8 cellular contexts compared by ENCODE assay signal in the genomic region with DNA sequence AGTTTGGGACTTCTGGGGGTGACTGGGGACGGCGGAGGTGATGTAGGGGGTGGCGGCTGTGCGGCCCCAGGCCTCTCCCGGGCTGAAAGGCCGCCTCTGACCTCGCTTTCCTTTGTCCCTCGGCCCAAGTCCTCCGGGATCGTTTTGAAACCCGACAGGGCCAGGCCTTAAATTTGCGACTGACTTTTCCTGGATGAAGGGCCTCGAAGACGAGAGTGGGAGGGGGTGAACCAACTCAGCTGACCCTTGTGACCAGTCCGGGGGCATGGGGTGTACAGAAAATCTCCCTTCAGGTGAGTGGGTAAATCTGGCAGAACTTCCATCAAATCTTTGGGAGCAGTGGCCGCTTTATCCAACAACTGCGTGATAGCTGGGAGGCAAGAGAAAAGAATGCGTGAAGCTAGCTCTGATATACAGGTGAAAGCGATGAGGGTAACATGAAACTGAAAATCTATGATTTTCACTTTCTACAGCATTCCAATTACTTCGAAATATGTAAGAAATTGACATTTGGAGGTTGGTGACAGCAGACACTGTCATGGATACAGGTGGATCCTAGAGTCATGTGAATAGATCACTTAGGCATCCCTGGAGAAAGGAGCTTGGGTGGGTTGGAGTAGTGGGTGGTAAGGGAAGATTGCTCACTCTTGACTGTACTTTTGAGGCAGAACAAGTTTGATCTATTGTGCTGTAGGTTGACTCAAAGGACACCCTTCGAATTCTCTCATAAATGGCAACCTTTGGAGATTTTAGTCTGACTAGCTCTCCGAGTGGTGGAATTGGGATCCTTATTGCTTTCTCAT. TPM values are rescaled to one million over a fixed set of nuclear protein-coding genes. Genes with fewer than 3 reads are reported as not detected.
DNase-seq lines count a peak whose midpoint lies in the region; ATAC-seq and TF ChIP-seq lines count a peak whose summit lies in the region.

No MANE protein-coding gene starts in this region.

- peak overlapping the region; percentile 43 for H3K27ac ChIP-seq in PC-3 (ENCODE audit: low read length)
- peak overlapping the region; percentile 92 for H3K27ac ChIP-seq in endodermal cell (ENCODE audit: low read depth, low read length)

- no peaks in the 10 kb centered on the region for H3K9me3 ChIP-seq in PC-3 (ENCODE audit: low read length)
- H3K9me3 ChIP-seq in endodermal cell (ENCODE audit: control insufficient read depth, low read length): no peaks in the 10 kb centered on the region
- peaks cover 5% of the 10 kb centered on the region for H3K9me3 ChIP-seq in neuron (ENCODE audit: low read length)

- POLR2A ChIA-PET in PC-3 (lab: Charles Lee; ENCODE audit: unreplicated experiment): interaction anchor here (0.5 kb wide), 1 partner anchor 49 kb away, joined by 5 read pairs; a partner anchor contains a TSS

- peak overlapping the region; percentile 84 for H3K4me3 ChIP-seq in PC-3 (ENCODE audit: low read length)
- H3K4me3 ChIP-seq in endodermal cell (ENCODE audit: low read length): peak overlapping the region; percentile 84
- peak overlapping the region; percentile 97 for H3K4me3 ChIP-seq in neuron (ENCODE audit: low read length)

- peak overlapping the region; percentile 82 for H3K4me3 Mint-ChIP-seq in endodermal cell

- H3K27me3 ChIP-seq in PC-3 (ENCODE audit: low read length) (no peaks in the 10 kb centered on the region), endodermal cell (ENCODE audit: control insufficient read depth, insufficient read depth, low read length, poor library complexity, severe bottlenecking) (no peaks in the 10 kb centered on the region), neuron (ENCODE audit: insufficient read depth, low read length) (no peaks in the 10 kb centered on the region)

- peaks cover 12% of the 10 kb centered on the region for H3K27me3 Mint-ChIP-seq in endodermal cell (ENCODE audit: insufficient read depth)

- peaks cover 56% of the 10 kb centered on the region for H3K79me2 ChIP-seq in PC-3 (ENCODE audit: low read length)

- H3F3A ChIP-seq in PC-3 (ENCODE audit: low read length, unreplicated experiment): no peaks in the 10 kb centered on the region

- no peaks in the 10 kb centered on the region for H3K9me3 Mint-ChIP-seq in endodermal cell

- peaks cover 50% of the 10 kb centered on the region for H3K4me1 ChIP-seq in PC-3 (ENCODE audit: insufficient read depth, low read length)
- peaks cover 5% of the 10 kb centered on the region for H3K4me1 ChIP-seq in endodermal cell (ENCODE audit: control insufficient read depth, insufficient read depth, low read length)
- H3K4me1 ChIP-seq in neuron (ENCODE audit: insufficient read depth, low read length): peaks cover 28% of the 10 kb centered on the region

- peak overlapping the region; percentile 91 for H3K9ac ChIP-seq in PC-3 (ENCODE audit: low read length)
- H3K9ac ChIP-seq in endodermal cell (ENCODE audit: extremely low read depth, low read length, poor library complexity, severe bottlenecking): peak overlapping the region; percentile 91

- no peak for ATAC-seq in PC-3
- ATAC-seq in HG03439 (IDR thresholded peaks at IDR 0.05; ENCODE audit: unreplicated experiment): no peak
- no peak for ATAC-seq in HG02840 (IDR thresholded peaks at IDR 0.05; ENCODE audit: low FRiP score, unreplicated experiment)
- ATAC-seq in GM18870 (IDR thresholded peaks at IDR 0.05; ENCODE audit: unreplicated experiment): no peak
- ATAC-seq in GM19467 (IDR thresholded peaks at IDR 0.05; ENCODE audit: unreplicated experiment): no peak

- no peak for TF ChIP-seq CTCF in PC-3 (conservative IDR thresholded peaks at IDR 0.05; ENCODE audit: low read depth, low read length)
- no peak for TF ChIP-seq CTCF in endodermal cell (conservative IDR thresholded peaks at IDR 0.05)

- peaks cover 29% of the 10 kb centered on the region for H4K20me1 ChIP-seq in PC-3 (ENCODE audit: low read length)

- H3K36me3 Mint-ChIP-seq in endodermal cell (ENCODE audit: low read depth): peaks cover 5% of the 10 kb centered on the region

- WGBS in endodermal cell (ENCODE audit: insufficient coverage in 1 of 2, insufficient read length in 1 of 2), 2 experiments: 15 to 27% methylated on average over 6 to 22 of the region's 22 CpGs

- H3K36me3 ChIP-seq in PC-3 (ENCODE audit: low read depth, low read length): peaks cover 11% of the 10 kb centered on the region
- H3K36me3 ChIP-seq in endodermal cell (ENCODE audit: control insufficient read depth, insufficient read depth, low read length): peaks cover 14% of the 10 kb centered on the region
- peaks cover 18% of the 10 kb centered on the region for H3K36me3 ChIP-seq in neuron (ENCODE audit: insufficient read depth, low read length)

- BruUV-seq in PC-3 (replicated peaks; lab: Mats Ljungman, UMichigan): TSS peak; percentile 39

- H3K27ac Mint-ChIP-seq in endodermal cell: peak overlapping the region; percentile 99

- H2AFZ ChIP-seq in PC-3 (ENCODE audit: low read length) (peak overlapping the region; percentile 51), neuron (ENCODE audit: low read depth, low read length) (peak overlapping the region; percentile 19)

- intact Hi-C loops in PC-3 (cut with micrococcal nuclease): loop anchor here (1.0 kb wide), 1 partner anchor 26 kb away; no protein-coding TSS in a partner anchor

- H3K4me2 ChIP-seq in PC-3 (ENCODE audit: low read length): peak overlapping the region; percentile 98

- DNase-seq in ELR (ENCODE audit: low read depth) (peak; percentile 36), PC-3 (peak; percentile 7), endodermal cell (no peak)

- CTCF ChIA-PET in PC-3 (lab: Charles Lee): interaction anchor here (0.6 to 4.2 kb wide), 12 partner anchors 18 to 437 kb away, joined by 3 to 59 read pairs (median 6); a partner anchor contains a TSS

- peaks cover 30% of the 10 kb centered on the region for H3K4me1 Mint-ChIP-seq in endodermal cell

- no peaks in the 10 kb centered on the region for H3K9me2 ChIP-seq in PC-3 (replicated peaks; ENCODE audit: low read length)

RNA-seq across cellular contexts. Expression of a gene that starts 0.9 kb away (rescaled TPM):
- 35.8 and 40.9 TPM in 2 replicates for total RNA-seq in PC-3 (2014; rRNA removed)
- total RNA-seq in endodermal cell: 10 to 100 TPM; 78.9 to 96.0 TPM
- 99.3 TPM for polyA plus RNA-seq in endodermal cell (2013, experiment 1 of 2)
- polyA plus RNA-seq in endodermal cell (2013, experiment 2 of 2): 91.2 TPM

RNA-seq across cellular contexts. Expression of a gene that starts 49.0 kb away (rescaled TPM):
- 41.4 and 44.3 TPM in 2 replicates for total RNA-seq in PC-3 (2014; rRNA removed)
- total RNA-seq in endodermal cell: 10 to 100 TPM; 64.9 to 66.1 TPM
- 61.2 TPM for polyA plus RNA-seq in endodermal cell (2013, experiment 1 of 2)
- 53.1 TPM for polyA plus RNA-seq in endodermal cell (2013, experiment 2 of 2)
